Comparison of ENCODE assay signal across 14 cellular contexts in genomic region chr11:8356731-8357504, GRCh38.
A peak's percentile ranks its signal among the peaks of the same experiment; 100 is the strongest.
DNase-seq lines count a peak whose midpoint lies in the region; ATAC-seq, FAIRE-seq and TF ChIP-seq lines count a peak whose summit lies in the region.
"Had no signal": no experiment of that assay in that cellular context is flagged by ENCODE, and none has a peak within 500 bp of the region (broad histone marks: within the 10 kb centered on the region; RNA-seq: fewer than 3 reads in every experiment).

No MANE protein-coding gene starts in this region.

- peaks cover 11% of the 10 kb centered on the region for H3K27me3 ChIP-seq in astrocyte (ENCODE audit: insufficient read depth, low read length)
- no peaks in the 10 kb centered on the region for H3K27me3 ChIP-seq in CD8-positive, alpha-beta T cell (ENCODE audit: insufficient read depth, low read length)
- H3K27me3 ChIP-seq: adrenal gland had no signal

- H3K9me3 Mint-ChIP-seq in astrocyte (ENCODE audit: unreplicated experiment) = no peaks in the 10 kb centered on the region
- H3K9me3 Mint-ChIP-seq in CD8-positive, alpha-beta T cell = no peaks in the 10 kb centered on the region

- no peaks in the 10 kb centered on the region for H4K20me1 ChIP-seq in astrocyte (ENCODE audit: insufficient read depth, low read length)

- no peak for ATAC-seq in CD8-positive, alpha-beta T cell
- no peak for ATAC-seq in HG03025 (IDR thresholded peaks at IDR 0.05; ENCODE audit: low FRiP score, unreplicated experiment)
- ATAC-seq: left lobe of liver had no signal

- H2AFZ ChIP-seq in astrocyte (ENCODE audit: low read depth, low read length) = peak overlapping the region; percentile 63
- H2AFZ ChIP-seq: parathyroid adenoma had no signal

- peaks cover 23% of the 10 kb centered on the region for H3K27me3 Mint-ChIP-seq in astrocyte (ENCODE audit: low read depth, unreplicated experiment)
- peaks cover 18% of the 10 kb centered on the region for H3K27me3 Mint-ChIP-seq in CD8-positive, alpha-beta T cell (ENCODE audit: low read depth)

- H3K36me3 Mint-ChIP-seq in astrocyte (ENCODE audit: low read depth, unreplicated experiment) = no peaks in the 10 kb centered on the region
- no peaks in the 10 kb centered on the region for H3K36me3 Mint-ChIP-seq in CD8-positive, alpha-beta T cell

- H3K4me1 ChIP-seq in HEK293 (ENCODE audit: control insufficient read depth, insufficient read depth, low read length) (no peaks in the 10 kb centered on the region), astrocyte (ENCODE audit: insufficient read depth, low read length) (peaks cover 11% of the 10 kb centered on the region)
- no peaks in the 10 kb centered on the region for H3K4me1 ChIP-seq in CD8-positive, alpha-beta T cell (ENCODE audit: insufficient read depth, low read length)
- H3K4me1 ChIP-seq: adrenal gland, HAP-1, parathyroid adenoma had no signal

- intact Hi-C loops in CD8-positive, alpha-beta T cell (cut with DNase I, micrococcal nuclease) = no loop called here

- H3K79me2 ChIP-seq in astrocyte (ENCODE audit: insufficient read depth, low read length) = no peaks in the 10 kb centered on the region
- H3K79me2 ChIP-seq: parathyroid adenoma had no signal

- H3K36me3 ChIP-seq in HEK293 (ENCODE audit: control insufficient read depth in 2 of 2, insufficient read depth in 1 of 2, low read length in 2 of 2) = no peaks in the 10 kb centered on the region
- H3K36me3 ChIP-seq in astrocyte (ENCODE audit: insufficient read depth, low read length) = no peaks in the 10 kb centered on the region
- no peaks in the 10 kb centered on the region for H3K36me3 ChIP-seq in CD8-positive, alpha-beta T cell (ENCODE audit: insufficient read depth, low read length)
- H3K36me3 ChIP-seq: adrenal gland, HAP-1 had no signal

- H3K4me1 Mint-ChIP-seq in astrocyte (ENCODE audit: low read depth, unreplicated experiment) = no peaks in the 10 kb centered on the region
- H3K4me1 Mint-ChIP-seq in CD8-positive, alpha-beta T cell (ENCODE audit: low read depth) = peaks cover 2% of the 10 kb centered on the region

- H3K27ac ChIP-seq in HEK293 (ENCODE audit: extremely low read depth, low read depth, low read length) = no peak overlapping the region
- H3K27ac ChIP-seq in astrocyte (ENCODE audit: low read depth, low read length) = no peak overlapping the region
- H3K27ac ChIP-seq in CD8-positive, alpha-beta T cell (ENCODE audit: low read depth, low read length) = no peak overlapping the region
- H3K27ac ChIP-seq: adrenal gland, parathyroid adenoma had no signal

- POLR2A ChIA-PET in HEK293 (lab: Yijun Ruan, JAX) = no interaction called here
- POLR2A ChIA-PET in CD8-positive, alpha-beta T cell (lab: Charles Lee) = no interaction called here

- H3K27ac Mint-ChIP-seq in astrocyte (ENCODE audit: unreplicated experiment) = no peak overlapping the region
- no peak overlapping the region for H3K27ac Mint-ChIP-seq in CD8-positive, alpha-beta T cell

- H3K9me3 ChIP-seq in HEK293 (ENCODE audit: control insufficient read depth, insufficient read depth, low read depth, low read length) (no peaks in the 10 kb centered on the region), astrocyte (ENCODE audit: insufficient read depth, low read depth, low read length) (no peaks in the 10 kb centered on the region)
- no peaks in the 10 kb centered on the region for H3K9me3 ChIP-seq in CD8-positive, alpha-beta T cell (ENCODE audit: low read length)
- H3K9me3 ChIP-seq: adrenal gland, HAP-1 had no signal

- no peak overlapping the region for H3K4me3 Mint-ChIP-seq in astrocyte (ENCODE audit: unreplicated experiment)
- H3K4me3 Mint-ChIP-seq in CD8-positive, alpha-beta T cell = no peak overlapping the region

- TF ChIP-seq CTCF in HEK293 (tag by site-specific recombination; IDR thresholded peaks at IDR 0.05) (no peak), astrocyte (IDR thresholded peaks at IDR 0.05; ENCODE audit: insufficient read depth, low read depth, low read length) (no peak)
- no peak for TF ChIP-seq CTCF in CD8-positive, alpha-beta T cell (IDR thresholded peaks at IDR 0.05)

- no peak overlapping the region for H3K9ac ChIP-seq in astrocyte (ENCODE audit: low read length)
- H3K9ac ChIP-seq: parathyroid adenoma had no signal

- FAIRE-seq in astrocyte (lab: Jason Lieb, UNC) = no peak
- FAIRE-seq: frontal cortex had no signal

- H3K4me2 ChIP-seq in astrocyte (ENCODE audit: low read length) = peak overlapping the region; percentile 75

- H3K4me3 ChIP-seq in HEK293 (ENCODE audit: low read depth, low read length) = no peak overlapping the region
- no peak overlapping the region for H3K4me3 ChIP-seq in astrocyte (ENCODE audit: insufficient read depth, low read depth, low read length)
- no peak overlapping the region for H3K4me3 ChIP-seq in CD8-positive, alpha-beta T cell (ENCODE audit: low read depth, low read length)
- H3K4me3 ChIP-seq: adrenal gland, HAP-1 had no signal

- DNase-seq in astrocyte (ENCODE audit: low read depth) (peak; percentile 22), left kidney (ENCODE audit: low read depth, low spot score) (peak; percentile 95), renal cortical epithelial cell (ENCODE audit: low read depth) (peak; percentile 69), NCI-H2171 treated with DMSO at 0.1 percent for 48 hours (lab: John Stamatoyannopoulos, UW) (no peak)
- no peak for DNase-seq in stimulated activated CD8-positive, alpha-beta memory T cell treated with anti-CD3 and anti-CD28 coated beads, Interleukin-4, amount 100 ng/mL, for 48 hours
- no peak for DNase-seq in CD8-positive, alpha-beta T cell
- DNase-seq: adrenal gland, NCI-H510A had no signal

- CTCF ChIA-PET in HEK293 (lab: Yijun Ruan, JAX) = interaction anchor here (0.5 to 1.4 kb wide), 5 partner anchors 19 to 143 kb away, joined by 3 to 4 read pairs (median 4); no protein-coding TSS in a partner anchor
- CTCF ChIA-PET in CD8-positive, alpha-beta T cell (lab: Charles Lee) = no interaction called here

TF ChIP-seq in HEK293, 187 proteins besides CTCF, POLR2A, EP300 and RAD21:
- TF ChIP-seq ZBTB11 (tag by site-specific recombination; conservative IDR thresholded peaks at IDR 0.05; ENCODE audit: low read depth) = no peak
- peak; percentile 32; the same call in 1 of the 2 replicates for TF ChIP-seq ZIC2 (tag by site-specific recombination; IDR thresholded peaks at IDR 0.05)

Comparison
In these comparisons a context has a peak if more than half of its experiments do, and no peak if none do; other contexts are left out.
1. DNase-seq: peak in astrocyte (single experiment), left kidney (single experiment) and renal cortical epithelial cell (single experiment); none in stimulated activated CD8-positive, alpha-beta memory T cell treated with anti-CD3 and anti-CD28 coated beads, Interleukin-4, amount 100 ng/mL, for 48 hours (single experiment), CD8-positive, alpha-beta T cell (0 of 7) and NCI-H2171 treated with DMSO at 0.1 percent for 48 hours (single experiment).